Comparison of ENCODE assay signal across 9 cellular contexts in the genomic region with DNA sequence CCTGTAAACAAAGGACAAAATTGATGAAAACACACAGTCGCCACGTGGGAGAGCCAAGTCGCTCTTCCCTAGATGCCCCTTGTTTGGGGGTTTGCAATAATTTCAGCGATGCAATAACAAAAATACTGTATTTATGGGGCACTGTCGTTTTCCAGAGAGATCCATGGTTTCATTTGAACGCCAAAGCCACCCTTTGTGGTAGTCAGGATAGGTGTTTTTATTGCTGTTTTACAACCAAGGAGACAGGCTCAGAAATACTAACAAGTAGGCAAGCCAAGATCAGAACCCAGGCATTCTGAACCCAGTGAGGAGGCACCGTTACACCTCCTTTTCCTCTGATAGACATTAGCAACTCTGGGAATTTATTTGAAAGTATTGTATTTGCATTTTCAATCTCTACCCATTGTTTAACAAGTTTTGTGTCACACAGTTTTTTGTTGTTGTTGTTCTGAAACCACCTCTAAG. TPM values are rescaled to one million over a fixed set of nuclear protein-coding genes. Genes with fewer than 3 reads are reported as not detected.
DNase-seq lines count a peak whose midpoint lies in the region; ATAC-seq and TF ChIP-seq lines count a peak whose summit lies in the region.
"Had no signal": no experiment of that assay in that cellular context is flagged by ENCODE, and none has a peak within 500 bp of the region (broad histone marks: within the 10 kb centered on the region; RNA-seq: fewer than 3 reads in every experiment).

No MANE protein-coding gene starts in this region.

- ATAC-seq in HG03139 (IDR thresholded peaks at IDR 0.05; ENCODE audit: unreplicated experiment), result no peak

- peak overlapping the region; percentile 96 for H3K27ac Mint-ChIP-seq in progenitor cell of endocrine pancreas

- H3K4me3 Mint-ChIP-seq in progenitor cell of endocrine pancreas (ENCODE audit: low read depth), result peak overlapping the region; percentile 91

- H3K4me1 Mint-ChIP-seq in progenitor cell of endocrine pancreas (ENCODE audit: low read depth), result peaks cover 35% of the 10 kb centered on the region

- DNase-seq in GM12864 (ENCODE audit: low read depth), result no peak
- DNase-seq in RKO (ENCODE audit: low spot score), result peak; percentile 16
- DNase-seq in epithelial cell of proximal tubule (ENCODE audit: low read depth), result no peak
- DNase-seq in progenitor cell of endocrine pancreas (ENCODE audit: low spot score, unreplicated experiment), result no peak
- no peak for DNase-seq in NCI-H2029 treated with DMSO at 0.1 percent for 48 hours (lab: John Stamatoyannopoulos, UW)
- DNase-seq in EL, result no peak
- no peak for DNase-seq in GM20000 (ENCODE audit: low spot score)

- H3K4me3 ChIP-seq in GM12864 (ENCODE audit: low read depth, low read length) (peak overlapping the region; percentile 83), epithelial cell of proximal tubule (ENCODE audit: low read depth, low read length) (peak overlapping the region; percentile 69)

- no peaks in the 10 kb centered on the region for H3K27me3 Mint-ChIP-seq in progenitor cell of endocrine pancreas

- no peak for TF ChIP-seq CTCF in GM12864 (IDR thresholded peaks at IDR 0.05; ENCODE audit: low read depth, low read length, missing control alignments)
- TF ChIP-seq CTCF in epithelial cell of proximal tubule (conservative IDR thresholded peaks at IDR 0.05; ENCODE audit: low read depth, low read length), result no peak
- TF ChIP-seq CTCF in progenitor cell of endocrine pancreas (IDR thresholded peaks at IDR 0.05; ENCODE audit: unreplicated experiment), result no peak
- TF ChIP-seq CTCF in GM20000 (IDR thresholded peaks at IDR 0.05; ENCODE audit: extremely low read depth, missing control alignments), result no peak

- H3K36me3 Mint-ChIP-seq in progenitor cell of endocrine pancreas (ENCODE audit: insufficient read depth), result no peaks in the 10 kb centered on the region

- no peaks in the 10 kb centered on the region for H3K9me3 Mint-ChIP-seq in progenitor cell of endocrine pancreas (ENCODE audit: low read depth)

RNA-seq across cellular contexts. Expression of gene BTBD7, which starts 0.8 kb away (rescaled TPM):
- total RNA-seq in epithelial cell of proximal tubule, result 18.4 and 22.2 TPM in 2 replicates
- 56.8 and 65.5 TPM in 2 replicates for total RNA-seq in progenitor cell of endocrine pancreas

RNA-seq across cellular contexts. Expression of gene COX8C, which starts 13.3 kb away (rescaled TPM):
- total RNA-seq in epithelial cell of proximal tubule (not detected in 2 replicates), progenitor cell of endocrine pancreas (1.1 TPM in 1 of 2 replicates, not detected in the other)
- total RNA-seq: M059J had no signal
